ENCODE assay signal across 13 cellular contexts in the genomic region with DNA sequence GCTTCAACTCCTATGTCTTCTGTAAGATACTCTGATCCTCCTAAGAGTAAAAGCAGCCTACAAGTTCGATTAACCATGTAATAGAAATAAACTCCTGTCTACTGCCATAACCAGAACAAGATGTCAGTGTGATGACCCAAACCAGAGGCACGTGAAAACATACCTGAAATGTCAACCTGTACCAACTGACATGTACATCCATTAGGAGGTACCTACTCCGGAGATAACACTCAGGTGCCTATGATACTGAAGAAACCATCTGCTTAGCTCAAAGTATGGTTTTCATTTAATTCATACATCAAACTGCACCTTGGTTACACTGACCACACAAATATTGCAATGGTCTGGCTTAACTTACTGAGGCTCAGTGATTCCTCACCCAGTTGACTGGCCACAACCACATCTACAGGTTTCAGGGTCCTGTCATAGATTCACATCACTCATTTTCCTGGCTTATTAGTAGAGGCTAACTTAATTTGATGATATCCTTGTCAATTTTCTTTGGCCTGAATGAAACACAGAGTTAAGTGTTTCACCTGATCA. TPM values are rescaled to one million over a fixed set of nuclear protein-coding genes. Genes with fewer than 3 reads are reported as not detected.
A peak's percentile ranks its signal among the peaks of the same experiment; 100 is the strongest.
DNase-seq lines count a peak whose midpoint lies in the region; ATAC-seq, FAIRE-seq and TF ChIP-seq lines count a peak whose summit lies in the region.
"Had no signal": no experiment of that assay in that cellular context is flagged by ENCODE, and none has a peak within 500 bp of the region (broad histone marks: within the 10 kb centered on the region; RNA-seq: fewer than 3 reads in every experiment).

No MANE protein-coding gene starts in this region.

- TF ChIP-seq CTCF in activated B cell treated with CpG ODN at 0.5 μM for 24 hours (IDR thresholded peaks at IDR 0.05) (no peak), kidney (IDR thresholded peaks at IDR 0.05; ENCODE audit: borderline replicate concordance, extremely low read depth, insufficient read depth) (no peak)

- H3K27me3 Mint-ChIP-seq in activated CD4-positive, alpha-beta T cell treated with anti-CD3 and anti-CD28 coated beads for 36 hours: no peaks in the 10 kb centered on the region
- no peaks in the 10 kb centered on the region for H3K27me3 Mint-ChIP-seq in activated B cell treated with CpG ODN at 0.5 μM for 24 hours

- no peak for ATAC-seq in activated CD4-positive, alpha-beta T cell treated with anti-CD3 and anti-CD28 coated beads for 36 hours
- no peak for ATAC-seq in activated B cell treated with CpG ODN at 0.5 μM for 24 hours (ENCODE audit: low read depth)
- ATAC-seq in HG02840 (IDR thresholded peaks at IDR 0.05; ENCODE audit: low FRiP score, unreplicated experiment): no peak
- ATAC-seq: A549 had no signal

- H3K9me3 Mint-ChIP-seq in activated CD4-positive, alpha-beta T cell treated with anti-CD3 and anti-CD28 coated beads for 36 hours (ENCODE audit: low read depth): no peaks in the 10 kb centered on the region
- H3K9me3 Mint-ChIP-seq in activated B cell treated with CpG ODN at 0.5 μM for 24 hours: no peaks in the 10 kb centered on the region

- H3K9ac ChIP-seq in kidney (ENCODE audit: low read length in 2 of 2) (peak overlapping the region; percentile 34 to 62), subcutaneous abdominal adipose tissue (ENCODE audit: low read length in 5 of 5) (peak overlapping the region in 2 of 5 donors; percentile 42 to 71)

- H3K36me3 ChIP-seq in kidney (ENCODE audit: control insufficient read depth in 1 of 2, insufficient read depth in 2 of 2, low read length in 2 of 2) (no peaks in the 10 kb centered on the region), subcutaneous abdominal adipose tissue (ENCODE audit: control insufficient read depth in 5 of 5, insufficient read depth in 5 of 5, low read length in 5 of 5) (peaks cover 0 to 34% (median 21%) of the 10 kb centered on the region in 5 donors)

- peak overlapping the region; percentile 69 for H3K27ac Mint-ChIP-seq in activated CD4-positive, alpha-beta T cell treated with anti-CD3 and anti-CD28 coated beads for 36 hours
- H3K27ac Mint-ChIP-seq in activated B cell treated with CpG ODN at 0.5 μM for 24 hours: peak overlapping the region; percentile 62

- H3K4me1 ChIP-seq in kidney (ENCODE audit: control insufficient read depth in 1 of 2, insufficient read depth in 1 of 2, low read depth in 1 of 2, low read length in 2 of 2): peaks cover 14 to 21% of the 10 kb centered on the region in 2 donors
- peaks cover 8 to 72% (median 68%) of the 10 kb centered on the region in 5 donors for H3K4me1 ChIP-seq in subcutaneous abdominal adipose tissue (ENCODE audit: control insufficient read depth in 5 of 5, insufficient read depth in 5 of 5, low read length in 5 of 5)

- POLR2A ChIA-PET in activated CD4-positive, alpha-beta T cell treated with anti-CD3 and anti-CD28 coated beads for 36 hours (lab: Charles Lee): no interaction called here
- POLR2A ChIA-PET in activated B cell treated with CpG ODN at 0.5 μM for 24 hours (lab: Charles Lee): interaction anchor here (0.8 to 9.0 kb wide), 13 partner anchors 31 to 108 kb away, joined by 3 to 95 read pairs (median 5); no protein-coding TSS in a partner anchor

- H3K27me3 ChIP-seq in subcutaneous abdominal adipose tissue (ENCODE audit: control insufficient read depth in 5 of 5, insufficient read depth in 4 of 5, low read length in 5 of 5): no peaks in the 10 kb centered on the region

- intact Hi-C loops in activated CD4-positive, alpha-beta T cell treated with anti-CD3 and anti-CD28 coated beads for 36 hours (cut with DNase I, micrococcal nuclease): loop anchor here (5.0 to 10.0 kb wide), 4 partner anchors 32 to 670 kb away; partner anchors contain the start of genes H3-3A (in 1 of the 2) and PARP1 (in 1 of the 2)
- intact Hi-C loops in activated B cell treated with CpG ODN at 0.5 μM for 24 hours (cut with micrococcal nuclease) (loop anchor here (1.0 to 10.0 kb wide), 4 partner anchors 10 to 327 kb away; partner anchors contain the start of genes COQ8A, PARP1 and STUM), kidney (cut with DNase I) (no loop called here)

- DNase-seq in activated CD4-positive, alpha-beta T cell treated with anti-CD3 and anti-CD28 coated beads for 36 hours: no peak
- DNase-seq in activated CD4-positive, alpha-beta T cell treated with anti-CD3 and anti-CD28 coated beads for 4 hours: no peak
- no peak for DNase-seq in activated B cell treated with CpG ODN at 0.5 μM for 24 hours
- no peak for DNase-seq in kidney
- DNase-seq in stimulated activated CD4-positive, alpha-beta T cell treated with anti-CD3 and anti-CD28 coated beads, Interleukin-4, amount 100 ng/mL, for 24 hours: no peak
- DNase-seq in middle frontal gyrus (ENCODE audit: extremely low spot score, low spot score): no peak
- DNase-seq: NCI-H1092 treated with DMSO at 0.1 percent for 48 hours, NCI-H748 treated with DMSO at 0.1 percent for 48 hours, T1000 had no signal

- FAIRE-seq in kidney (lab: Jason Lieb, UNC): no peak
- FAIRE-seq: A549 had no signal

- H3K4me3 ChIP-seq in kidney (ENCODE audit: low read length in 2 of 2): peak overlapping the region; percentile 36 to 72
- peak overlapping the region; percentile 34 to 93 (median 90) for H3K4me3 ChIP-seq in subcutaneous abdominal adipose tissue (ENCODE audit: low read depth in 1 of 5, low read length in 5 of 5)
- H3K4me3 ChIP-seq: A549 had no signal

- H3K9me3 ChIP-seq in kidney (ENCODE audit: control insufficient read depth in 1 of 2, low read length in 2 of 2) (no peaks in the 10 kb centered on the region), subcutaneous abdominal adipose tissue (ENCODE audit: control insufficient read depth in 5 of 5, low read length in 5 of 5) (no peaks in the 10 kb centered on the region)
- H3K9me3 ChIP-seq: A549 had no signal

- CTCF ChIA-PET in activated CD4-positive, alpha-beta T cell treated with anti-CD3 and anti-CD28 coated beads for 36 hours (lab: Charles Lee): interaction anchor here (0.6 to 2.0 kb wide), 8 partner anchors 12 to 162 kb away, joined by 3 to 5 read pairs (median 3); no protein-coding TSS in a partner anchor
- CTCF ChIA-PET in activated B cell treated with CpG ODN at 0.5 μM for 24 hours (lab: Charles Lee): interaction anchor here (1.2 to 2.1 kb wide), 3 partner anchors 47 to 100 kb away, joined by 3 to 5 read pairs (median 5); no protein-coding TSS in a partner anchor

- H3K36me3 Mint-ChIP-seq in activated CD4-positive, alpha-beta T cell treated with anti-CD3 and anti-CD28 coated beads for 36 hours (ENCODE audit: low read depth): peaks cover 57% of the 10 kb centered on the region
- peaks cover 73% of the 10 kb centered on the region for H3K36me3 Mint-ChIP-seq in activated B cell treated with CpG ODN at 0.5 μM for 24 hours (ENCODE audit: low read depth)

- peak overlapping the region; percentile 88 for H3K4me3 Mint-ChIP-seq in activated CD4-positive, alpha-beta T cell treated with anti-CD3 and anti-CD28 coated beads for 36 hours
- H3K4me3 Mint-ChIP-seq in activated B cell treated with CpG ODN at 0.5 μM for 24 hours: peak overlapping the region; percentile 93

- H3K4me1 Mint-ChIP-seq in activated CD4-positive, alpha-beta T cell treated with anti-CD3 and anti-CD28 coated beads for 36 hours: peaks cover 50% of the 10 kb centered on the region
- peaks cover 75% of the 10 kb centered on the region for H3K4me1 Mint-ChIP-seq in activated B cell treated with CpG ODN at 0.5 μM for 24 hours

- H3K27ac ChIP-seq in kidney (ENCODE audit: low read depth in 2 of 2, low read length in 2 of 2) (peak overlapping the region; percentile 79 to 80), subcutaneous abdominal adipose tissue (ENCODE audit: low read depth, low read length) (peak overlapping the region; percentile 87)
- H3K27ac ChIP-seq: A549, HL-60 had no signal

RNA-seq across cellular contexts. Expression of gene ITPKB, which starts 4.4 kb away (rescaled TPM):
- total RNA-seq in activated CD4-positive, alpha-beta T cell treated with anti-CD3 and anti-CD28 coated beads for 36 hours: 10 to 100 TPM; 31.0 to 31.9 TPM
- total RNA-seq in activated B cell treated with CpG ODN at 0.5 μM for 24 hours (88.5 and 97.3 TPM in 2 replicates), kidney (39.3 TPM)
- polyA plus RNA-seq in kidney (ENCODE audit: insufficient read depth, low read depth, low replicate concordance): 20.2 TPM
